8 cellular contexts compared by ENCODE assay signal in genomic region chr17:45284176-45285140, GRCh38. TPM values are rescaled to one million over a fixed set of nuclear protein-coding genes. Genes with fewer than 3 reads are reported as not detected.
DNase-seq lines count a peak whose midpoint lies in the region; ATAC-seq and TF ChIP-seq lines count a peak whose summit lies in the region.

No MANE protein-coding gene starts in this region.

- ATAC-seq in GM21390 (IDR thresholded peaks at IDR 0.05; ENCODE audit: unreplicated experiment) (no peak), GM21723 (IDR thresholded peaks at IDR 0.05; ENCODE audit: unreplicated experiment) (no peak)

- TF ChIP-seq CTCF in GM12865 (IDR thresholded peaks at IDR 0.05; ENCODE audit: insufficient read depth, low read depth, low read length, missing control alignments) (peak; percentile 41), ascending aorta (IDR thresholded peaks at IDR 0.05) (no peak)

- no peak overlapping the region for H3K27ac ChIP-seq in effector memory CD4-positive, alpha-beta T cell (ENCODE audit: insufficient read depth, low read length, poor library complexity, severe bottlenecking)
- peak overlapping the region; percentile 79 for H3K27ac ChIP-seq in rectal smooth muscle tissue (ENCODE audit: low read depth, low read length)
- no peak overlapping the region for H3K27ac ChIP-seq in ascending aorta

- H3K4me1 ChIP-seq in effector memory CD4-positive, alpha-beta T cell (ENCODE audit: control insufficient read depth, insufficient read depth, low read length, poor library complexity, severe bottlenecking): no peaks in the 10 kb centered on the region
- peaks cover 60% of the 10 kb centered on the region for H3K4me1 ChIP-seq in rectal smooth muscle tissue (ENCODE audit: control insufficient read depth, insufficient read depth, low read length)
- no peaks in the 10 kb centered on the region for H3K4me1 ChIP-seq in ascending aorta

- peaks cover 5% of the 10 kb centered on the region for H3K4me1 Mint-ChIP-seq in T-helper 1 cell treated with Interleukin-12 subunit alpha and Interleukin-12 subunit beta and Interleukin-4 antibody, amounts not matched to agents 30 μg/mL and 1 μg/mL, for 36 hours (ENCODE audit: low read depth)

- DNase-seq in GM12865 (ENCODE audit: low read depth) (peak; percentile 61), occipital lobe (lab: John Stamatoyannopoulos, UW) (no peak), ascending aorta (ENCODE audit: low spot score in 2 of 2) (no peak)
- peak in 2 of 3 donors; percentile 9 to 13 for DNase-seq in effector memory CD4-positive, alpha-beta T cell

- intact Hi-C loops in ascending aorta (cut with DNase I): no loop called here

- peak overlapping the region; percentile 20 for H3K27ac Mint-ChIP-seq in T-helper 1 cell treated with Interleukin-12 subunit alpha and Interleukin-12 subunit beta and Interleukin-4 antibody, amounts not matched to agents 30 μg/mL and 1 μg/mL, for 36 hours

- H3K4me3 ChIP-seq in GM12865 (ENCODE audit: low read depth, low read length): no peak overlapping the region
- H3K4me3 ChIP-seq in effector memory CD4-positive, alpha-beta T cell (ENCODE audit: insufficient read depth, low read depth, low read length, poor library complexity, severe bottlenecking): no peak overlapping the region
- H3K4me3 ChIP-seq in rectal smooth muscle tissue (ENCODE audit: low read length): no peak overlapping the region
- H3K4me3 ChIP-seq in ascending aorta: no peak overlapping the region

- no peaks in the 10 kb centered on the region for H3K9me3 ChIP-seq in effector memory CD4-positive, alpha-beta T cell (ENCODE audit: control insufficient read depth, low read length)
- H3K9me3 ChIP-seq in ascending aorta: no peaks in the 10 kb centered on the region

- H3K27me3 Mint-ChIP-seq in T-helper 1 cell treated with Interleukin-12 subunit alpha and Interleukin-12 subunit beta and Interleukin-4 antibody, amounts not matched to agents 30 μg/mL and 1 μg/mL, for 36 hours (ENCODE audit: low read depth): no peaks in the 10 kb centered on the region

- peaks cover 49% of the 10 kb centered on the region for H3K36me3 Mint-ChIP-seq in T-helper 1 cell treated with Interleukin-12 subunit alpha and Interleukin-12 subunit beta and Interleukin-4 antibody, amounts not matched to agents 30 μg/mL and 1 μg/mL, for 36 hours (ENCODE audit: low read depth)

- no peaks in the 10 kb centered on the region for H3K27me3 ChIP-seq in effector memory CD4-positive, alpha-beta T cell (replicated peaks; ENCODE audit: control insufficient read depth, insufficient read depth, low read length, poor library complexity, severe bottlenecking)
- H3K27me3 ChIP-seq in rectal smooth muscle tissue (ENCODE audit: control insufficient read depth, insufficient read depth, low read length) (no peaks in the 10 kb centered on the region), ascending aorta (no peaks in the 10 kb centered on the region)

- no peak overlapping the region for H3K9ac ChIP-seq in rectal smooth muscle tissue (ENCODE audit: low read length)

- no peaks in the 10 kb centered on the region for H3K9me3 Mint-ChIP-seq in T-helper 1 cell treated with Interleukin-12 subunit alpha and Interleukin-12 subunit beta and Interleukin-4 antibody, amounts not matched to agents 30 μg/mL and 1 μg/mL, for 36 hours

- peaks cover 79% of the 10 kb centered on the region for H3K36me3 ChIP-seq in effector memory CD4-positive, alpha-beta T cell (ENCODE audit: control insufficient read depth, insufficient read depth, low read length)
- H3K36me3 ChIP-seq in rectal smooth muscle tissue (ENCODE audit: control insufficient read depth, insufficient read depth, low read length): peaks cover 52% of the 10 kb centered on the region
- H3K36me3 ChIP-seq in ascending aorta: peaks cover 39 to 58% of the 10 kb centered on the region in 2 donors

- H3K4me3 Mint-ChIP-seq in T-helper 1 cell treated with Interleukin-12 subunit alpha and Interleukin-12 subunit beta and Interleukin-4 antibody, amounts not matched to agents 30 μg/mL and 1 μg/mL, for 36 hours: no peak overlapping the region

RNA-seq across cellular contexts. Expression of gene SPATA32, which starts 22.6 kb away (rescaled TPM):
- total RNA-seq in occipital lobe (not detected), ascending aorta (not detected)

RNA-seq across cellular contexts. Expression of gene MAP3K14, which starts 32.4 kb away (rescaled TPM):
- total RNA-seq in occipital lobe (1.2 TPM), ascending aorta (7.7 TPM)

Comparison
In these comparisons a context has a peak if more than half of its experiments do, and no peak if none do; other contexts are left out.
1. DNase-seq: peak in GM12865 (single experiment) and effector memory CD4-positive, alpha-beta T cell (2 of 3); none in occipital lobe (single experiment) and ascending aorta (0 of 2).